In the genomic region with DNA sequence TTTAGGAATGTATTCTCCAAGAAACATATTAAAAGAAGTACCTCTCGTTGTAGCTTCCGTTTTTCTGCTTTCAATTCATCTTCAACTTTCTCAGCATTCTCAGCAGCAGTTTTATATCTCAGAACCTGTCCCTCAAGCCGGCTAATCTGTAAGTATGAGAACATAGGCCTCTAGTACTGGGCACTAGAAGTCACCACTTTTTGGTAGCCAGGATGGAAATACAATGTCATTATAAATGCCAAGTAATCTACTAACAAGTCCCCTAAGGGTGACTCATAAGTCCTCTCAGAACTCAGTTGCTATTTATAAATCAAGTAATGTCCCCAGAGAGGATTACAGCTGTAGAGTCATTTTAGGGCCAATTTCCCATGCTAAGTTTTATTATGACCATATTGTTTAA, we compare ENCODE assay signal across 9 cellular contexts.
DNase-seq lines count a peak whose midpoint lies in the region; ATAC-seq and TF ChIP-seq lines count a peak whose summit lies in the region.
"Had no signal": no experiment of that assay in that cellular context is flagged by ENCODE, and none has a peak within 500 bp of the region (broad histone marks: within the 10 kb centered on the region; RNA-seq: fewer than 3 reads in every experiment).

No MANE protein-coding gene starts in this region.

- TF ChIP-seq EP300 in sigmoid colon (IDR thresholded peaks at IDR 0.05): no peak

- H3K4me1 Mint-ChIP-seq in chondrocyte (ENCODE audit: low read depth): peaks cover 43% of the 10 kb centered on the region

- peaks cover 32% of the 10 kb centered on the region for H3K36me3 Mint-ChIP-seq in chondrocyte (ENCODE audit: low read depth)

- no peak overlapping the region for H3K4me2 ChIP-seq in IMR-90 (ENCODE audit: low read depth, low read length)

- peaks cover 8% of the 10 kb centered on the region for H3K9me1 ChIP-seq in IMR-90 (ENCODE audit: insufficient read depth, low read length)

- no peak overlapping the region for H3K4ac ChIP-seq in IMR-90 (ENCODE audit: low read depth, low read length)

- dilution Hi-C loops in IMR-90 (cut with HindIII; ENCODE audit: low sequenced_read_pairs, unreplicated experiment): no loop called here

- TF ChIP-seq CTCF in IMR-90 (conservative IDR thresholded peaks at IDR 0.05; ENCODE audit: low read depth, low read length) (no peak), chondrocyte (IDR thresholded peaks at IDR 0.05) (no peak), sigmoid colon (IDR thresholded peaks at IDR 0.05) (no peak)

- no peak overlapping the region for H3K56ac ChIP-seq in IMR-90 (ENCODE audit: extremely low read depth, insufficient read depth, low read length)

- ATAC-seq in GM21447 (IDR thresholded peaks at IDR 0.05; ENCODE audit: unreplicated experiment) (peak; percentile 91), IMR-90 (ENCODE audit: low read depth) (peak; percentile 52)

- H4K5ac ChIP-seq in IMR-90 (ENCODE audit: low read depth, low read length): no peak overlapping the region

- no peak overlapping the region for H3K27ac ChIP-seq in IMR-90 (ENCODE audit: insufficient read depth, low read length)
- peak overlapping the region; percentile 47 to 70 (median 68) for H3K27ac ChIP-seq in sigmoid colon
- H3K27ac ChIP-seq: epithelial cell of prostate had no signal

- no peak for TF ChIP-seq POLR2A in IMR-90 (IDR thresholded peaks at IDR 0.05; ENCODE audit: low read depth, low read length)
- no peak for TF ChIP-seq POLR2A in sigmoid colon (IDR thresholded peaks at IDR 0.05)

- H4K8ac ChIP-seq in IMR-90 (ENCODE audit: low read depth in 2 of 2, low read length in 2 of 2): no peak overlapping the region; a peak in 1 of 4 replicates

- no peaks in the 10 kb centered on the region for H3K27me3 Mint-ChIP-seq in chondrocyte (ENCODE audit: low read depth)

- DNase-seq in ELR (ENCODE audit: low read depth) (peak; percentile 45), IMR-90 (peak; percentile 46), chondrocyte (ENCODE audit: low spot score) (no peak), sigmoid colon (no peak), NCI-H524 (lab: John Stamatoyannopoulos, UW) (no peak), NCI-H2081 treated with DMSO at 0.1 percent for 48 hours (lab: John Stamatoyannopoulos, UW) (no peak)
- no peak for DNase-seq in stimulated activated CD4-positive, alpha-beta T cell treated with anti-CD3 and anti-CD28 coated beads, Interleukin-2, amount 100 ng/mL, for 24 hours

- no peak overlapping the region for H3K4me3 Mint-ChIP-seq in chondrocyte (ENCODE audit: unreplicated experiment)

- H2AK9ac ChIP-seq in IMR-90 (replicated peaks; ENCODE audit: low read depth, low read length, poor library complexity): no peak overlapping the region

- H3K27me3 ChIP-seq in IMR-90 (ENCODE audit: control insufficient read depth, insufficient read depth, low read length) (no peaks in the 10 kb centered on the region), sigmoid colon (no peaks in the 10 kb centered on the region)

- H4K91ac ChIP-seq in IMR-90 (ENCODE audit: insufficient read depth, low read depth, low read length): no peak overlapping the region

- H3K4me3 ChIP-seq in IMR-90 (ENCODE audit: insufficient read depth, low read depth, low read length) (no peak overlapping the region), sigmoid colon (no peak overlapping the region)

- no CpG with 5 or more reads among the region's 3 CpGs for WGBS in IMR-90 (ENCODE audit: extremely low coverage in 2 of 2, insufficient read length in 1 of 2), 2 experiments
- WGBS in sigmoid colon, 2 donors: 57 to 68% methylated on average over 3 of the region's 3 CpGs

- intact Hi-C loops in IMR-90 (cut with micrococcal nuclease): no loop called here
- intact Hi-C loops in sigmoid colon (cut with DNase I): no loop called here

- H3K9me3 ChIP-seq in IMR-90 (ENCODE audit: control insufficient read depth, insufficient read depth, low read length) (no peaks in the 10 kb centered on the region), sigmoid colon (no peaks in the 10 kb centered on the region)

- POLR2A ChIA-PET in IMR-90 (lab: Charles Lee; ENCODE audit: unreplicated experiment): no interaction called here

- no TSS peak for BruUV-seq in IMR-90 (replicated peaks; lab: Mats Ljungman, UMichigan)

- H2BK5ac ChIP-seq in IMR-90 (ENCODE audit: low read depth, low read length, poor library complexity, severe bottlenecking): peak overlapping the region; percentile 53

- in situ Hi-C loops in IMR-90 (cut with MboI; ENCODE audit: low sequenced_read_pairs): no loop called here

- H2BK15ac ChIP-seq in IMR-90 (ENCODE audit: low read depth, low read length): no peak overlapping the region

- H3K36me3 ChIP-seq in IMR-90 (ENCODE audit: control insufficient read depth, insufficient read depth, low read length) (peaks cover 40% of the 10 kb centered on the region), sigmoid colon (peaks cover 6 to 74% (median 32%) of the 10 kb centered on the region in 4 donors)

- H3K4me1 ChIP-seq in IMR-90 (ENCODE audit: control insufficient read depth, insufficient read depth, low read length) (peaks cover 13% of the 10 kb centered on the region), sigmoid colon (peaks cover 0 to 36% (median 18%) of the 10 kb centered on the region in 4 donors)

- no peak overlapping the region for H3K18ac ChIP-seq in IMR-90 (ENCODE audit: low read depth, low read length)

- peak overlapping the region; percentile 89 for H3K27ac Mint-ChIP-seq in chondrocyte (ENCODE audit: unreplicated experiment)

- H3K9ac ChIP-seq in IMR-90 (ENCODE audit: low read depth, low read length): no peak overlapping the region

- H4K20me1 ChIP-seq in IMR-90 (ENCODE audit: insufficient read depth, low read length): no peaks in the 10 kb centered on the region; the same call in 1 of the 2 replicates

- CTCF ChIA-PET in IMR-90 (lab: Yijun Ruan, JAX): no interaction called here

- H3K9me3 Mint-ChIP-seq in chondrocyte (ENCODE audit: low read depth): no peaks in the 10 kb centered on the region

- H2BK20ac ChIP-seq in IMR-90 (ENCODE audit: low read depth, low read length): no peak overlapping the region

- peaks cover 15 to 31% of the 10 kb centered on the region in 2 experiments for H3K79me1 ChIP-seq in IMR-90 (ENCODE audit: low read depth in 1 of 2, low read length in 2 of 2)

- no peak for TF ChIP-seq RAD21 in IMR-90 (IDR thresholded peaks at IDR 0.05; ENCODE audit: low read length)

- H2BK120ac ChIP-seq in IMR-90 (ENCODE audit: low read depth, low read length): no peak overlapping the region

- H3K23ac ChIP-seq in IMR-90 (ENCODE audit: low read depth, low read length): no peak overlapping the region

- no peak overlapping the region for H2AFZ ChIP-seq in IMR-90 (replicated peaks; ENCODE audit: low read length, poor library complexity)

- H2AK5ac ChIP-seq in IMR-90 (ENCODE audit: low read depth, low read length): no peak overlapping the region

- no peak overlapping the region for H3K14ac ChIP-seq in IMR-90 (replicated peaks; ENCODE audit: low read depth, low read length)

TF ChIP-seq in IMR-90, 13 proteins besides CTCF, POLR2A, EP300 and RAD21:
- no peak for TF ChIP-seq MAZ (IDR thresholded peaks at IDR 0.05; ENCODE audit: borderline replicate concordance, low read depth, low read length)
- TF ChIP-seq RCOR1 (IDR thresholded peaks at IDR 0.05; ENCODE audit: insufficient replicate concordance, low read length): no peak
- no peak for TF ChIP-seq BHLHE40 (IDR thresholded peaks at IDR 0.05; ENCODE audit: low read depth, low read length)
- peak; percentile 23; the same call in 1 of the 2 replicates for TF ChIP-seq FOS (IDR thresholded peaks at IDR 0.05; ENCODE audit: low read depth, low read length)
- no peak for TF ChIP-seq CEBPB (IDR thresholded peaks at IDR 0.05; ENCODE audit: low read depth, low read length)
TF ChIP-seq in IMR-90: peak in this region for 1.

Comparison
In these comparisons a context has a peak if more than half of its experiments do, and no peak if none do; other contexts are left out.
1. DNase-seq: peak in ELR (single experiment) and IMR-90 (single experiment); none in chondrocyte (single experiment), sigmoid colon (single experiment), stimulated activated CD4-positive, alpha-beta T cell treated with anti-CD3 and anti-CD28 coated beads, Interleukin-2, amount 100 ng/mL, for 24 hours (0 of 2), NCI-H524 (0 of 2) and NCI-H2081 treated with DMSO at 0.1 percent for 48 hours (single experiment).